ENCODE assay signal across 27 cellular contexts in the genomic region with DNA sequence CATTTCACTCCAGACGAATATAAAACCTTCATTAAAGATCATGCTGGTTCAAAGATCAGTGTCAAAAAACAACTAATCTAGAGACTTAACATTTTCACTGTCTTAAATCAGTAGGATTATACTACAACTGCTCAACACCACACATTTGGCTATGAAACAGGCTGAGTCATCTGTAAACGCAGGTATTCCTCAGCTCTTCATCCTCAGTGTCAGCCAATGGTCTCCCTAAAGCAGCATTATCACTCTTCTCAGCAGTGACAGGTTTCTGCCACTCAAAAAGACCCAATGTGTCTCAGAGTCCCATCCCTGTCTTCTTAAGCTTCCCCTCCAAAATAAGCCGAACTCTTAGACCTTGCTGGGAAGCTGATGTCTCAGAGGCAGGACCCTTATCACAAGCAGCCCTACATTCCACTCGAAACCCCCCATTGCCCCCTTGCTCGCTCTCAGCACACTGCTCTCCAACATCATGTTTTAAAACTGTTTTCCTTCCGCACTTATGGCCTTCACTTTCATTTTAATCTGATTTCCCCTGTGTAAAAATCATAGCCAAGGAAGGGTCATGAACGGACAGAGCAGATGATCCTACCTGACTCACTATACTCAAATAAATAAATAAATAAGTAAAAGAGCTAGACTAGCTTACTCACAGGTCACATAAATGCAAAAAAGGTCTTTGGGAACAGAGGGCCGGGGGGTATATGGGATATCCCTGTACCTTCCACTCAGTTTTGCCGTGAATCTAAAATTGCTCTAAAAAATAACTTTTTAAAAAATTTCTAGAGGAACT. TPM values are rescaled to one million over a fixed set of nuclear protein-coding genes. Genes with fewer than 3 reads are reported as not detected.
DNase-seq lines count a peak whose midpoint lies in the region; ATAC-seq and TF ChIP-seq lines count a peak whose summit lies in the region.
"Had no signal": no experiment of that assay in that cellular context is flagged by ENCODE, and none has a peak within 500 bp of the region (broad histone marks: within the 10 kb centered on the region; RNA-seq: fewer than 3 reads in every experiment).

No MANE protein-coding gene starts in this region.

- H3K27me3 ChIP-seq in breast epithelium (no peaks in the 10 kb centered on the region), RWPE2 (ENCODE audit: insufficient read depth, poor library complexity, severe bottlenecking) (no peaks in the 10 kb centered on the region), foreskin keratinocyte (no peaks in the 10 kb centered on the region), subcutaneous abdominal adipose tissue (ENCODE audit: control insufficient read depth in 5 of 5, insufficient read depth in 4 of 5, low read length in 5 of 5) (no peaks in the 10 kb centered on the region), tibial artery (no peaks in the 10 kb centered on the region)
- H3K27me3 ChIP-seq: colonic mucosa, ovary had no signal

- ATAC-seq in RWPE2 (ENCODE audit: low read depth) (peak; percentile 85), foreskin keratinocyte (peak; percentile 72)
- ATAC-seq: SK-N-SH treated with all-trans-retinoic acid at 6 μM for 48 hours; stimulated activated memory B cell treated with anti-CD40 and anti-IgM and Interleukin-4, amounts not matched to agents 10 μg/mL and 1 μg/mL and 100 μg/mL, for 72 hours had no signal

- CTCF ChIA-PET in MCF 10A (lab: Yijun Ruan, JAX) = interaction anchor here (0.6 to 1.8 kb wide), 7 partner anchors 14 to 1983 kb away, joined by 3 to 9 read pairs (median 4); no protein-coding TSS in a partner anchor

- BruUV-seq in MCF 10A (replicated peaks; lab: Mats Ljungman, UMichigan) = no TSS peak

- intact Hi-C loops in MCF 10A (cut with micrococcal nuclease) (no loop called here), breast epithelium (cut with DNase I; ENCODE audit: low total_unique reads) (no loop called here), tibial artery (cut with DNase I; ENCODE audit: low total_unique reads) (no loop called here)

- H3K4me1 ChIP-seq in breast epithelium (no peaks in the 10 kb centered on the region), RWPE2 (ENCODE audit: insufficient read depth, poor library complexity, severe bottlenecking) (no peaks in the 10 kb centered on the region), foreskin keratinocyte (no peaks in the 10 kb centered on the region), subcutaneous abdominal adipose tissue (ENCODE audit: control insufficient read depth in 5 of 5, insufficient read depth in 5 of 5, low read length in 5 of 5) (peaks cover 0 to 20% (median 6%) of the 10 kb centered on the region in 5 donors), tibial artery (no peaks in the 10 kb centered on the region)
- H3K4me1 ChIP-seq: colonic mucosa had no signal

- H3K9ac ChIP-seq in subcutaneous abdominal adipose tissue (ENCODE audit: low read length in 5 of 5) = peak overlapping the region in 1 of 5 donors; percentile 43

- POLR2A ChIA-PET in MCF 10A (lab: Yijun Ruan, JAX) = interaction anchor here (1.0 to 1.4 kb wide), 5 partner anchors 8 to 229 kb away, joined by 3 read pairs; partner anchors contain the start of genes FOXRED1 and SRPRA

- H3K27ac ChIP-seq in breast epithelium = peak overlapping the region in 1 of 2 donors; percentile 48
- no peak overlapping the region for H3K27ac ChIP-seq in RWPE2 (ENCODE audit: poor library complexity, severe bottlenecking)
- H3K27ac ChIP-seq in foreskin keratinocyte = no peak overlapping the region
- H3K27ac ChIP-seq in subcutaneous abdominal adipose tissue (ENCODE audit: low read depth, low read length) = peak overlapping the region; percentile 19
- H3K27ac ChIP-seq in tibial artery = no peak overlapping the region
- H3K27ac ChIP-seq: colonic mucosa, WERI-Rb-1 had no signal

- H3K36me3 ChIP-seq in breast epithelium (no peaks in the 10 kb centered on the region), RWPE2 (ENCODE audit: low read depth) (no peaks in the 10 kb centered on the region), subcutaneous abdominal adipose tissue (ENCODE audit: control insufficient read depth in 5 of 5, insufficient read depth in 5 of 5, low read length in 5 of 5) (peaks cover 0 to 6% (median 0%) of the 10 kb centered on the region in 5 donors), tibial artery (no peaks in the 10 kb centered on the region)
- H3K36me3 ChIP-seq: colonic mucosa, ovary, WERI-Rb-1 had no signal

- no peak overlapping the region for H3K27ac Mint-ChIP-seq in MCF 10A (ENCODE audit: low read depth, unreplicated experiment)
- H3K27ac Mint-ChIP-seq: activated naive CD8-positive, alpha-beta T cell; CD14-positive monocyte; memory B cell; stimulated activated memory B cell treated with anti-CD40 and anti-IgM and Interleukin-4, amounts not matched to agents 10 μg/mL and 1 μg/mL and 100 μg/mL, for 72 hours; T-helper 2 cell treated with Interferon-gamma antibody and Interleukin-4, amounts not matched to agents 5 μg/mL and 100 μg/mL, for 36 hours had no signal

- TF ChIP-seq CTCF in MCF 10A (IDR thresholded peaks at IDR 0.05; ENCODE audit: unreplicated experiment) (no peak), breast epithelium (IDR thresholded peaks at IDR 0.05) (no peak), RWPE2 (IDR thresholded peaks at IDR 0.05; ENCODE audit: poor library complexity, severe bottlenecking) (no peak), foreskin keratinocyte (conservative IDR thresholded peaks at IDR 0.05) (no peak), tibial artery (IDR thresholded peaks at IDR 0.05) (no peak)

- DNase-seq in MCF 10A (ENCODE audit: unreplicated experiment) (peak; percentile 18), breast epithelium (ENCODE audit: low spot score in 2 of 2) (no peak), RWPE2 (ENCODE audit: low spot score) (no peak), foreskin keratinocyte (peak in 1 of 2 donors; percentile 26), GM03348 (ENCODE audit: low spot score) (no peak), tibial artery (no peak), NCI-H345 treated with DMSO at 0.1 percent for 48 hours (lab: John Stamatoyannopoulos, UW; ENCODE audit: unreplicated experiment) (no peak)
- DNase-seq: activated CD4-positive, alpha-beta T cell treated with anti-CD3 and anti-CD28 coated beads, Interleukin-2, amount 50 U/mL, for 48 hours; activated T-cell treated with anti-CD3 and anti-CD28 coated beads, Interleukin-2, amount 50 U/mL, for 1 hour; colonic mucosa; DMS 273 treated with DMSO at 0.1 percent for 48 hours; foreskin fibroblast; GDM1; hypothalamus; kidney glomerular epithelial cell; NCI-H1048; NCI-H187 treated with DMSO at 0.1 percent for 48 hours; NCI-H446 treated with DMSO at 0.1 percent for 48 hours; ovary; WERI-Rb-1 had no signal

- no peaks in the 10 kb centered on the region for H3K27me3 Mint-ChIP-seq in MCF 10A (ENCODE audit: insufficient read depth, unreplicated experiment)
- H3K27me3 Mint-ChIP-seq: activated naive CD8-positive, alpha-beta T cell; memory B cell had no signal

- H3K9me3 ChIP-seq in breast epithelium (no peaks in the 10 kb centered on the region), RWPE2 (ENCODE audit: severe bottlenecking) (no peaks in the 10 kb centered on the region), subcutaneous abdominal adipose tissue (ENCODE audit: control insufficient read depth in 5 of 5, low read length in 5 of 5) (no peaks in the 10 kb centered on the region), tibial artery (no peaks in the 10 kb centered on the region)
- H3K9me3 ChIP-seq: colonic mucosa, ovary had no signal

- no peak for TF ChIP-seq POLR2A in breast epithelium (IDR thresholded peaks at IDR 0.05)

- H3K36me3 Mint-ChIP-seq in MCF 10A (ENCODE audit: insufficient read depth, unreplicated experiment) = no peaks in the 10 kb centered on the region
- H3K36me3 Mint-ChIP-seq: CD14-positive monocyte; memory B cell; stimulated activated memory B cell treated with anti-CD40 and anti-IgM and Interleukin-4, amounts not matched to agents 10 μg/mL and 1 μg/mL and 100 μg/mL, for 72 hours had no signal

- H3K4me3 Mint-ChIP-seq in MCF 10A (ENCODE audit: unreplicated experiment) = no peak overlapping the region
- H3K4me3 Mint-ChIP-seq: activated naive CD8-positive, alpha-beta T cell; CD14-positive monocyte; memory B cell; stimulated activated memory B cell treated with anti-CD40 and anti-IgM and Interleukin-4, amounts not matched to agents 10 μg/mL and 1 μg/mL and 100 μg/mL, for 72 hours; T-helper 2 cell treated with Interferon-gamma antibody and Interleukin-4, amounts not matched to agents 5 μg/mL and 100 μg/mL, for 36 hours had no signal

- H3K4me1 Mint-ChIP-seq in MCF 10A (ENCODE audit: insufficient read depth, unreplicated experiment) = peaks cover 15% of the 10 kb centered on the region
- H3K4me1 Mint-ChIP-seq: CD14-positive monocyte; memory B cell; stimulated activated memory B cell treated with anti-CD40 and anti-IgM and Interleukin-4, amounts not matched to agents 10 μg/mL and 1 μg/mL and 100 μg/mL, for 72 hours had no signal

- H3K9me3 Mint-ChIP-seq in MCF 10A (ENCODE audit: unreplicated experiment) = no peaks in the 10 kb centered on the region
- H3K9me3 Mint-ChIP-seq: stimulated activated memory B cell treated with anti-CD40 and anti-IgM and Interleukin-4, amounts not matched to agents 10 μg/mL and 1 μg/mL and 100 μg/mL, for 72 hours; T-helper 2 cell treated with Interferon-gamma antibody and Interleukin-4, amounts not matched to agents 5 μg/mL and 100 μg/mL, for 36 hours had no signal

- no peak overlapping the region for H3K4me3 ChIP-seq in breast epithelium
- no peak overlapping the region for H3K4me3 ChIP-seq in RWPE2 (ENCODE audit: severe bottlenecking)
- H3K4me3 ChIP-seq in subcutaneous abdominal adipose tissue (ENCODE audit: low read depth in 1 of 5, low read length in 5 of 5) = no peak overlapping the region
- H3K4me3 ChIP-seq in tibial artery = no peak overlapping the region
- H3K4me3 ChIP-seq: colonic mucosa, ovary had no signal

RNA-seq across cellular contexts. Expression of gene CDON, which starts 23.0 kb away (rescaled TPM):
- total RNA-seq in MCF 10A (2022) (0.91 and 0.96 TPM in 2 replicates), breast epithelium (10 to 100 TPM; 14.9 to 29.3 (median 26.5) TPM), foreskin keratinocyte (1.7 and 2.3 TPM in 2 replicates)
- 0.36 TPM in 2 replicates for polyA plus RNA-seq in foreskin keratinocyte
- polyA plus RNA-seq: CD14-positive monocyte had no signal
